1 cellular context compared by ENCODE assay signal in genomic region chr5:33445808-33446207, GRCh38.
TF ChIP-seq lines count a peak whose summit lies in the region.

No MANE protein-coding gene starts in this region.

TF ChIP-seq in H1, 55 proteins besides CTCF, POLR2A, EP300 and RAD21:
- TF ChIP-seq RBBP5 (IDR thresholded peaks at IDR 0.05; ENCODE audit: borderline replicate concordance, low read depth, low read length) (no peak), KDM1A (IDR thresholded peaks at IDR 0.05; ENCODE audit: borderline replicate concordance, low read length) (no peak), CTBP2 (IDR thresholded peaks at IDR 0.05; ENCODE audit: borderline replicate concordance, insufficient read depth, insufficient read length, low read length) (no peak), MAX (IDR thresholded peaks at IDR 0.05) (no peak), TAF1 (IDR thresholded peaks at IDR 0.05; ENCODE audit: low read depth, low read length) (no peak)
TF ChIP-seq in H1: peak in this region for 0.
